Comparison of ENCODE assay signal across 17 cellular contexts in genomic region chr11:9470765-9471164, GRCh38.
"Had no signal": no experiment of that assay in that cellular context is flagged by ENCODE, and none has a peak within 500 bp of the region (broad histone marks: within the 10 kb centered on the region; RNA-seq: fewer than 3 reads in every experiment).

No MANE protein-coding gene starts in this region.

- ATAC-seq: foreskin keratinocyte; left cardiac atrium; naive thymus-derived CD4-positive, alpha-beta T cell had no signal

- H3K4me3 Mint-ChIP-seq: immature natural killer cell; naive thymus-derived CD4-positive, alpha-beta T cell had no signal

- H3K9me3 Mint-ChIP-seq: immature natural killer cell; naive thymus-derived CD4-positive, alpha-beta T cell had no signal

- H3K4me3 ChIP-seq: colonic mucosa, sigmoid colon, skin epidermis, stomach, thoracic aorta, transverse colon had no signal

- H3K27me3 Mint-ChIP-seq: naive thymus-derived CD4-positive, alpha-beta T cell had no signal

- H3K9me3 ChIP-seq: colonic mucosa, neutrophil, sigmoid colon, stomach, thoracic aorta, transverse colon had no signal

- H3K4me1 ChIP-seq: colonic mucosa, foreskin keratinocyte, sigmoid colon, stomach, transverse colon had no signal

- H3K27ac ChIP-seq: colonic mucosa, foreskin keratinocyte, neutrophil, sigmoid colon, skin epidermis, stomach, thoracic aorta, transverse colon had no signal

- H3K27me3 ChIP-seq: colonic mucosa, foreskin keratinocyte, neutrophil, sigmoid colon, stomach, transverse colon had no signal

- FAIRE-seq: endothelial cell of umbilical vein, kidney had no signal

- DNase-seq: colonic mucosa; dermis blood vessel endothelial cell; erythroblast; foreskin keratinocyte; immature natural killer cell; kidney; left cardiac atrium; naive thymus-derived CD4-positive, alpha-beta T cell; sigmoid colon; stimulated activated naive CD4-positive, alpha-beta T cell; stomach; substantia nigra; transverse colon had no signal
